Comparison of ENCODE assay signal across 12 cellular contexts in the genomic region with DNA sequence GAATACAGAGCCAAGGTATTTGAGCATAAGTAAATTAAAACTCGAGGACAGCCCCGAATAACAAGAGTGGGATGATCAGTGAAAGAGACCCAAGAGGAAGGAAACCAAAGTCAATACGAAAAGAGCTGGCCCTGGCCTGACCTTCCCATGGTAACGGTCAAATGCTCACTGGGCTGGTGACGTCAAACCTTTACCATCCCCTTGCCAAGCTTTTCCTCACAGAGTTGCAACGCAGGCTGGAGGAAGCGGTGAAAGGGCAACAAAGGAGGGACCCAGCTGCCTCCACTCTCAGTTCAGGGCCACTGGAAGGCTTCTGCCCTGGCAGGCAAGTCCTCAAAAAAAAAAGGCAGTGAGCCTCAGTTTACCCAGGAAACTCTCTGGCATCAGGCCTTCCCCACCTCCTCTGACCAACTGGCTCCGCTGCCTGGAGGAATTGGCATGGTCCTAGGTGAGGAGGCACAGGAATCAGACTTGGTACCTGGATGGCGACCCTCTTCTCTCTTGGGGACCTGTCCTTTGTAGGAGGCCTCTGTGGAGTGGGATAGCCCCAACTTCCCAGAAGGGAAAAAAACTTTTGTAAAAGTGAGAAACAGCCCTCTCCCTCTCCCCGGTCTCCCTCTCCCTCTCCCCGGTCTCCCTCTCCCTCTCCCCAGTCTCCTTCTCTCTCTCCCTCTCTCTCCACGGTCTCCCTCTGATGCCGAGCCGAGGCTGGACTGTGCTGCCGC.
DNase-seq lines count a peak whose midpoint lies in the region; ATAC-seq and TF ChIP-seq lines count a peak whose summit lies in the region.
"Had no signal": no experiment of that assay in that cellular context is flagged by ENCODE, and none has a peak within 500 bp of the region (broad histone marks: within the 10 kb centered on the region; RNA-seq: fewer than 3 reads in every experiment).

No MANE protein-coding gene starts in this region.

- peaks cover 22% of the 10 kb centered on the region for H3K9me3 ChIP-seq in BLaER1
- H3K9me3 ChIP-seq in naive thymus-derived CD4-positive, alpha-beta T cell (ENCODE audit: control insufficient read depth in 2 of 3, low read length in 3 of 3) = no peaks in the 10 kb centered on the region
- H3K9me3 ChIP-seq: neutrophil, upper lobe of left lung had no signal

- no peak overlapping the region for H3K4me3 Mint-ChIP-seq in naive thymus-derived CD4-positive, alpha-beta T cell

- peaks cover 0 to 4% (median 0%) of the 10 kb centered on the region in 5 donors for H3K36me3 Mint-ChIP-seq in naive thymus-derived CD4-positive, alpha-beta T cell

- peaks cover 64% of the 10 kb centered on the region for H3K4me1 ChIP-seq in BLaER1
- H3K4me1 ChIP-seq in naive thymus-derived CD4-positive, alpha-beta T cell (ENCODE audit: control insufficient read depth in 2 of 2, insufficient read depth in 2 of 2, low read length in 2 of 2) = no peaks in the 10 kb centered on the region

- no peak overlapping the region for H3K4me3 ChIP-seq in BLaER1
- no peak overlapping the region for H3K4me3 ChIP-seq in naive thymus-derived CD4-positive, alpha-beta T cell (ENCODE audit: low read length)
- H3K4me3 ChIP-seq: cardiac muscle cell, upper lobe of left lung had no signal

- POLR2A ChIA-PET in naive thymus-derived CD4-positive, alpha-beta T cell (lab: Charles Lee) = no interaction called here

- H3K4me2 ChIP-seq in BLaER1 = peak overlapping the region; percentile 75

- H4K20me1 ChIP-seq in BLaER1 = no peaks in the 10 kb centered on the region

- in situ Hi-C loops in ACHN (cut with HindIII; ENCODE audit: low pct_ligation_motif_present, low pct_unique_long_range_greater_than_20kb, low sequenced_read_pairs) = no loop called here

- no peak overlapping the region for H3K27ac Mint-ChIP-seq in naive thymus-derived CD4-positive, alpha-beta T cell

- CTCF ChIA-PET in naive thymus-derived CD4-positive, alpha-beta T cell (lab: Charles Lee) = no interaction called here

- peaks cover 0 to 16% (median 3%) of the 10 kb centered on the region in 5 donors for H3K27me3 Mint-ChIP-seq in naive thymus-derived CD4-positive, alpha-beta T cell

- H3K27ac ChIP-seq in BLaER1 = peak overlapping the region; percentile 79
- no peak overlapping the region for H3K27ac ChIP-seq in naive thymus-derived CD4-positive, alpha-beta T cell (ENCODE audit: low read depth, low read length)
- H3K27ac ChIP-seq: neutrophil had no signal

- no peaks in the 10 kb centered on the region for H3K36me3 ChIP-seq in BLaER1
- no peaks in the 10 kb centered on the region for H3K36me3 ChIP-seq in naive thymus-derived CD4-positive, alpha-beta T cell (ENCODE audit: control insufficient read depth in 2 of 3, insufficient read depth in 3 of 3, low read length in 3 of 3)
- H3K36me3 ChIP-seq: cardiac muscle cell, neutrophil, upper lobe of left lung had no signal

- intact Hi-C loops in naive thymus-derived CD4-positive, alpha-beta T cell (cut with micrococcal nuclease) = loop anchor here in 1 of 2 donors (1.0 kb wide), 1 partner anchor 8 kb away; no protein-coding TSS in a partner anchor

- peaks cover 0 to 2% (median 0%) of the 10 kb centered on the region in 11 donors for H3K9me3 Mint-ChIP-seq in naive thymus-derived CD4-positive, alpha-beta T cell

- H3K9ac ChIP-seq in BLaER1 = peak overlapping the region; percentile 38; the same call in 1 of the 2 replicates

- peak; percentile 52 for DNase-seq in fibroblast of the conjunctiva (ENCODE audit: low read depth)
- DNase-seq in naive thymus-derived CD4-positive, alpha-beta T cell = peak in 1 of 9 donors; percentile 14
- DNase-seq in cerebellar cortex (ENCODE audit: low spot score) = no peak
- no peak for DNase-seq in superior temporal gyrus (ENCODE audit: extremely low spot score)
- no peak for DNase-seq in ACHN
- DNase-seq: activated T-cell treated with anti-CD3 and anti-CD28 coated beads, Interleukin-2, amount 50 U/mL, for 48 hours had no signal

- H3K4me1 Mint-ChIP-seq in naive thymus-derived CD4-positive, alpha-beta T cell = peaks cover 0 to 7% (median 0%) of the 10 kb centered on the region in 7 donors

- H3K27me3 ChIP-seq in BLaER1 = no peaks in the 10 kb centered on the region
- no peaks in the 10 kb centered on the region for H3K27me3 ChIP-seq in naive thymus-derived CD4-positive, alpha-beta T cell (ENCODE audit: control insufficient read depth in 2 of 2, insufficient read depth in 2 of 2, low read length in 2 of 2)
- H3K27me3 ChIP-seq: cardiac muscle cell, neutrophil, upper lobe of left lung had no signal

- peak; percentile 84 for ATAC-seq in naive thymus-derived CD4-positive, alpha-beta T cell
- no peak for ATAC-seq in GM18858 (IDR thresholded peaks at IDR 0.05; ENCODE audit: unreplicated experiment)

TF ChIP-seq in PFSK-1, 5 proteins besides CTCF, POLR2A, EP300 and RAD21:
- TF ChIP-seq FOXP2 (optimal IDR thresholded peaks at IDR 0.05; ENCODE audit: borderline replicate concordance, extremely low read depth, extremely low read length, insufficient read depth) = peak; percentile 13
- no peak for TF ChIP-seq SIN3A (IDR thresholded peaks at IDR 0.05; ENCODE audit: borderline replicate concordance, insufficient read depth, low read length)
